ENCODE assay signal across 21 cellular contexts in genomic region chr2:152122161-152122560, GRCh38. TPM values are rescaled to one million over a fixed set of nuclear protein-coding genes. Genes with fewer than 3 reads are reported as not detected.
A peak's percentile ranks its signal among the peaks of the same experiment; 100 is the strongest.
DNase-seq lines count a peak whose midpoint lies in the region; ATAC-seq, FAIRE-seq and TF ChIP-seq lines count a peak whose summit lies in the region.
"Had no signal": no experiment of that assay in that cellular context is flagged by ENCODE, and none has a peak within 500 bp of the region (broad histone marks: within the 10 kb centered on the region; RNA-seq: fewer than 3 reads in every experiment).

No MANE protein-coding gene starts in this region.

- no peaks in the 10 kb centered on the region for H3K4me1 ChIP-seq in mucosa of descending colon (ENCODE audit: low read depth)
- H3K4me1 ChIP-seq in small intestine (ENCODE audit: control insufficient read depth in 2 of 2, insufficient read depth in 1 of 2, low read depth in 1 of 2, low read length in 1 of 2), result no peaks in the 10 kb centered on the region
- H3K4me1 ChIP-seq: A549; BLaER1 treated with 17β-estradiol and CSF1 and Interleukin-3, amounts not matched to agents 10 nM and 100 nM; Caco-2 had no signal

- no peak overlapping the region for H3K27ac ChIP-seq in small intestine (ENCODE audit: low read depth in 1 of 2, low read length in 1 of 2)
- H3K27ac ChIP-seq: 22Rv1; A549; BLaER1 treated with 17β-estradiol and CSF1 and Interleukin-3, amounts not matched to agents 10 nM and 100 nM; C4-2B had no signal

- no peak overlapping the region for H3K4me3 ChIP-seq in mucosa of descending colon
- no peak overlapping the region for H3K4me3 ChIP-seq in small intestine (ENCODE audit: low read depth in 1 of 2, low read length in 2 of 2)
- H3K4me3 ChIP-seq: A549; BLaER1 treated with 17β-estradiol and CSF1 and Interleukin-3, amounts not matched to agents 10 nM and 100 nM had no signal

- 59 to 86% (median 75%) methylated on average over 2 of the region's 2 CpGs for WGBS in small intestine, 3 donors

- intact Hi-C loops in mucosa of descending colon (cut with DNase I, micrococcal nuclease), result no loop called here

- ATAC-seq in mucosa of descending colon (peak; percentile 60), omental fat pad (ENCODE audit: low FRiP score) (no peak)
- ATAC-seq: A549; CD8-positive, alpha-beta T cell had no signal

- H3K9me3 ChIP-seq in mucosa of descending colon (no peaks in the 10 kb centered on the region), small intestine (ENCODE audit: control insufficient read depth, low read depth) (no peaks in the 10 kb centered on the region)
- H3K9me3 ChIP-seq: A549; BLaER1 treated with 17β-estradiol and CSF1 and Interleukin-3, amounts not matched to agents 10 nM and 100 nM; Caco-2 had no signal

- no peak for TF ChIP-seq CTCF in mucosa of descending colon (IDR thresholded peaks at IDR 0.05)
- TF ChIP-seq CTCF in omental fat pad (IDR thresholded peaks at IDR 0.05), result no peak

- H3K36me3 ChIP-seq in mucosa of descending colon (ENCODE audit: low read depth), result no peaks in the 10 kb centered on the region
- H3K36me3 ChIP-seq in small intestine (ENCODE audit: control insufficient read depth in 2 of 2, insufficient read depth in 2 of 2, low read length in 2 of 2), result peaks cover 0 to 13% of the 10 kb centered on the region in 2 donors

- H3K27me3 ChIP-seq in small intestine (ENCODE audit: control insufficient read depth in 2 of 2, insufficient read depth in 2 of 2, low read length in 2 of 2), result no peaks in the 10 kb centered on the region
- H3K27me3 ChIP-seq: BLaER1 treated with 17β-estradiol and CSF1 and Interleukin-3, amounts not matched to agents 10 nM and 100 nM had no signal

- DNase-seq in NCI-H82 (lab: John Stamatoyannopoulos, UW) (peak; percentile 18), NCI-H82 treated with DMSO at 0.1 percent for 48 hours (lab: John Stamatoyannopoulos, UW; ENCODE audit: unreplicated experiment) (no peak), mucosa of descending colon (no peak), small intestine (no peak), omental fat pad (ENCODE audit: low spot score) (no peak)
- no peak for DNase-seq in stimulated activated CD4-positive, alpha-beta T cell treated with anti-CD3 and anti-CD28 coated beads, Interleukin-4, amount 100 ng/mL, for 4 hours
- DNase-seq: AML-193; Caco-2; Calu3; CD4-positive, alpha-beta T cell; CD8-positive, alpha-beta T cell; DMS79 treated with DMSO at 0.1 percent for 48 hours; GF-D8 had no signal

- FAIRE-seq in colon (lab: Jason Lieb, UNC) (peak; percentile 24), small intestine (lab: Jason Lieb, UNC) (peak; percentile 33)
- FAIRE-seq: A549, D721Med, GM12891, GM19239 had no signal

RNA-seq across cellular contexts. Expression of gene CACNB4, which starts 23.3 kb away (rescaled TPM):
- total RNA-seq in mucosa of descending colon (1 to 10 TPM; 1.0 to 1.8 (median 1.4) TPM), omental fat pad (1 to 10 TPM; 1.5 to 5.4 (median 2.4) TPM)
- under 1 TPM in 2 of 3 donors, not detected in 1; 0.27 TPM for polyA plus RNA-seq in small intestine

RNA-seq across cellular contexts. Expression of gene STAM2, which starts 53.4 kb away (rescaled TPM):
- total RNA-seq in mucosa of descending colon (10 to 100 TPM; 38.8 to 45.8 (median 41.7) TPM), omental fat pad (10 to 100 TPM; 23.9 to 47.8 (median 33.4) TPM)
- polyA plus RNA-seq in small intestine, result 10 to 100 TPM in 1 of 3 donors, 1 to 10 TPM in 2; 8.2 to 10.7 (median 8.9) TPM
